ENCODE assay signal across 19 cellular contexts in the genomic region with DNA sequence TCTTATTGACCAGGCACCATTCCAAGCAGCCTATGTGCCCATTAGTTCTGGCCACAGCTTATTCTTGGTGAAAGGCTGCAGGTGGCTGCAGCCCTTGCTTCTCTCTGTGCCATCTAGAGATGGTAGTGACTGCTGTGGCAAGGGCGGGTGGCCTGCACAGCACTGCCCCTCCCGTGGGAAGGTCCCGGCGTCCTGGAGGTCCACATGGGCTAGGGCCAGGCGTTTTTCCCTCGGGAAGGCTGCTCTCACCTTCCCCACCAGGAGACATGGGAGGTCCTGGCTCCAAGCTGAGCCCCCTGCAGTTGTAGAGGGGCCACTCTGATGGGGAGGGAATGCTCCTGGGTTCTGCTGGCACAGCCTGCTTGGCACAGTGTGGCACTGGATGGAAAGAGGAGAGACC. TPM values are rescaled to one million over a fixed set of nuclear protein-coding genes. Genes with fewer than 3 reads are reported as not detected.
DNase-seq lines count a peak whose midpoint lies in the region; ATAC-seq, FAIRE-seq and TF ChIP-seq lines count a peak whose summit lies in the region.
"Had no signal": no experiment of that assay in that cellular context is flagged by ENCODE, and none has a peak within 500 bp of the region (broad histone marks: within the 10 kb centered on the region; RNA-seq: fewer than 3 reads in every experiment).

No MANE protein-coding gene starts in this region.

- no peak overlapping the region for H3K23ac ChIP-seq in IMR-90 (ENCODE audit: low read depth, low read length)

- DNase-seq in A549 (ENCODE audit: low read depth in 1 of 2, low spot score in 1 of 2) (no peak), IMR-90 (no peak), fibroblast of lung (ENCODE audit: low read depth in 2 of 2) (no peak), osteoblast (ENCODE audit: insufficient read length, low spot score, missing footprints) (peak; percentile 10), urothelium cell line (ENCODE audit: low spot score) (no peak), T-helper 1 cell (no peak), SHP77 treated with DMSO at 0.1 percent for 48 hours (lab: John Stamatoyannopoulos, UW) (no peak)
- DNase-seq: AML-193; CD4-positive, alpha-beta T cell; DMS79; NCI-H1436 treated with DMSO at 0.1 percent for 48 hours; NCI-H2081; NCI-H510A treated with DMSO at 0.1 percent for 48 hours had no signal

- no peak for TF ChIP-seq EP300 in A549 (IDR thresholded peaks at IDR 0.05)

- peak overlapping the region; percentile 92 for H3K4ac ChIP-seq in IMR-90 (ENCODE audit: low read depth, low read length)

- peak overlapping the region; percentile 17 for H2BK5ac ChIP-seq in IMR-90 (ENCODE audit: low read depth, low read length, poor library complexity, severe bottlenecking)

- H3K79me1 ChIP-seq in IMR-90 (ENCODE audit: low read depth in 1 of 2, low read length in 2 of 2): peaks cover 0 to 11% of the 10 kb centered on the region in 2 experiments; a peak in 1 of 4 replicates

- H3K9ac ChIP-seq in IMR-90 (ENCODE audit: low read depth, low read length) (no peak overlapping the region), fibroblast of lung (ENCODE audit: insufficient read depth, low read length) (peak overlapping the region; percentile 2)

- H4K20me1 ChIP-seq in IMR-90 (ENCODE audit: insufficient read depth, low read length) (no peaks in the 10 kb centered on the region), fibroblast of lung (ENCODE audit: control insufficient read depth, extremely low read depth, insufficient read depth, low read length) (no peaks in the 10 kb centered on the region), osteoblast (ENCODE audit: insufficient read depth, low read length) (no peaks in the 10 kb centered on the region)

- CTCF ChIA-PET in A549 (lab: Yijun Ruan, JAX): interaction anchor here (0.8 to 4.0 kb wide), 4 partner anchors 8 to 50 kb away, joined by 3 to 26 read pairs (median 4); no protein-coding TSS in a partner anchor
- CTCF ChIA-PET in IMR-90 (lab: Yijun Ruan, JAX): no interaction called here

- FAIRE-seq in A549 (lab: Jason Lieb, UNC): no peak
- no peak for FAIRE-seq in urothelium cell line (lab: Jason Lieb, UNC)
- FAIRE-seq: GM12878, GM19239, HTR-8/SVneo, K562 had no signal

- H2BK20ac ChIP-seq in IMR-90 (ENCODE audit: low read depth, low read length): peak overlapping the region; percentile 57

- H3K18ac ChIP-seq in IMR-90 (ENCODE audit: low read depth, low read length): no peak overlapping the region

- no TSS peak for BruUV-seq in IMR-90 (replicated peaks; lab: Mats Ljungman, UMichigan)

- in situ Hi-C loops in IMR-90 (cut with MboI; ENCODE audit: low sequenced_read_pairs): no loop called here

- no peak overlapping the region for H4K5ac ChIP-seq in IMR-90 (ENCODE audit: low read depth, low read length)

- H3K27me3 ChIP-seq in IMR-90 (ENCODE audit: control insufficient read depth, insufficient read depth, low read length): no peaks in the 10 kb centered on the region
- no peaks in the 10 kb centered on the region for H3K27me3 ChIP-seq in fibroblast of lung (ENCODE audit: control insufficient read depth, insufficient read depth, low read length)
- H3K27me3 ChIP-seq in osteoblast (ENCODE audit: insufficient read depth, low read length): no peaks in the 10 kb centered on the region

- no peak for TF ChIP-seq POLR2A in A549 (IDR thresholded peaks at IDR 0.05; ENCODE audit: low read length)
- TF ChIP-seq POLR2A in IMR-90 (IDR thresholded peaks at IDR 0.05; ENCODE audit: low read depth, low read length): no peak

- H2AFZ ChIP-seq in IMR-90 (replicated peaks; ENCODE audit: low read length, poor library complexity): peak overlapping the region; percentile 29
- H2AFZ ChIP-seq in fibroblast of lung (ENCODE audit: low read length): no peak overlapping the region
- H2AFZ ChIP-seq in osteoblast (ENCODE audit: low read length): no peak overlapping the region
- H2AFZ ChIP-seq: GM23338 had no signal

- no peaks in the 10 kb centered on the region for H3K36me3 ChIP-seq in IMR-90 (ENCODE audit: control insufficient read depth, insufficient read depth, low read length)
- H3K36me3 ChIP-seq in fibroblast of lung (ENCODE audit: control insufficient read depth, insufficient read depth, low read length): no peaks in the 10 kb centered on the region
- no peaks in the 10 kb centered on the region for H3K36me3 ChIP-seq in osteoblast (ENCODE audit: insufficient read depth, low read length)

- H2BK120ac ChIP-seq in IMR-90 (ENCODE audit: low read depth, low read length): peak overlapping the region; percentile 37; the same call in 1 of the 2 replicates

- H3K56ac ChIP-seq in IMR-90 (ENCODE audit: extremely low read depth, insufficient read depth, low read length): no peak overlapping the region

- dilution Hi-C loops in IMR-90 (cut with HindIII; ENCODE audit: low sequenced_read_pairs, unreplicated experiment): no loop called here

- H3K14ac ChIP-seq in IMR-90 (replicated peaks; ENCODE audit: low read depth, low read length): 0 out of 2 replicates have a peak overlapping the region, but pooled peaks have one; percentile 43

- H4K91ac ChIP-seq in IMR-90 (ENCODE audit: insufficient read depth, low read depth, low read length): peak overlapping the region; percentile 100

- H3K27ac ChIP-seq in A549 (peak overlapping the region; percentile 16 to 96; a peak in 4 of 6 replicates), IMR-90 (ENCODE audit: insufficient read depth, low read length) (no peak overlapping the region), fibroblast of lung (ENCODE audit: insufficient read depth, low read length) (no peak overlapping the region), osteoblast (ENCODE audit: low read depth, low read length) (no peak overlapping the region)

- H3K9me3 ChIP-seq in A549 (peaks cover 11% of the 10 kb centered on the region; the same call in 2 of the 3 replicates), IMR-90 (ENCODE audit: control insufficient read depth, insufficient read depth, low read length) (no peaks in the 10 kb centered on the region), fibroblast of lung (ENCODE audit: control insufficient read depth, insufficient read depth, low read depth, low read length) (no peaks in the 10 kb centered on the region), osteoblast (ENCODE audit: low read depth, low read length) (no peaks in the 10 kb centered on the region)

- TF ChIP-seq CTCF in A549 (IDR thresholded peaks at IDR 0.05): no peak
- TF ChIP-seq CTCF in IMR-90 (conservative IDR thresholded peaks at IDR 0.05; ENCODE audit: low read depth, low read length): no peak
- TF ChIP-seq CTCF in fibroblast of lung (conservative IDR thresholded peaks at IDR 0.05 in 1 of 2, IDR thresholded peaks at IDR 0.05 in 1 of 2; ENCODE audit: low read depth in 1 of 2, low read length in 2 of 2): no peak
- TF ChIP-seq CTCF in osteoblast (IDR thresholded peaks at IDR 0.05; ENCODE audit: extremely low read depth, low read depth, low read length): no peak

- H3K79me2 ChIP-seq in fibroblast of lung (ENCODE audit: control insufficient read depth, insufficient read depth, low read length) (no peaks in the 10 kb centered on the region), osteoblast (ENCODE audit: insufficient read depth, low read length) (no peaks in the 10 kb centered on the region)

- peak overlapping the region; percentile 52; the same call in 2 of the 3 replicates for H2BK15ac ChIP-seq in IMR-90 (ENCODE audit: low read depth, low read length)

- H3K4me2 ChIP-seq in A549: no peak overlapping the region
- no peak overlapping the region for H3K4me2 ChIP-seq in IMR-90 (ENCODE audit: low read depth, low read length)
- no peak overlapping the region for H3K4me2 ChIP-seq in fibroblast of lung (ENCODE audit: extremely low read depth, insufficient read depth, low read length)
- H3K4me2 ChIP-seq in osteoblast (ENCODE audit: insufficient read depth, low read length): no peak overlapping the region
- H3K4me2 ChIP-seq: GM23338 had no signal

- TF ChIP-seq RAD21 in A549 (conservative IDR thresholded peaks at IDR 0.05 in 1 of 2, IDR thresholded peaks at IDR 0.05 in 1 of 2) (no peak), IMR-90 (IDR thresholded peaks at IDR 0.05; ENCODE audit: low read length) (no peak)

- WGBS in A549 (ENCODE audit: missing lambda C conversion rate): 93% methylated on average over 3 of the region's 6 CpGs
- WGBS in IMR-90 (ENCODE audit: extremely low coverage in 2 of 2, insufficient read length in 1 of 2), 2 experiments: no CpG with 5 or more reads among the region's 6 CpGs

- ATAC-seq in A549 (no peak), IMR-90 (ENCODE audit: low read depth) (no peak), GM19351 (IDR thresholded peaks at IDR 0.05; ENCODE audit: unreplicated experiment) (no peak)
- ATAC-seq: GM12878, GM23338, K562 had no signal

- H2AK9ac ChIP-seq in IMR-90 (replicated peaks; ENCODE audit: low read depth, low read length, poor library complexity): peak overlapping the region; percentile 88

- POLR2A ChIA-PET in A549 (lab: Yijun Ruan, JAX) (interaction anchor here (2.1 kb wide), 1 partner anchor 10 kb away, joined by 7 read pairs; a partner anchor contains a TSS), IMR-90 (lab: Charles Lee; ENCODE audit: unreplicated experiment) (no interaction called here)

- peak overlapping the region; percentile 99 for H2AK5ac ChIP-seq in IMR-90 (ENCODE audit: low read depth, low read length)

- H3K4me3 ChIP-seq in A549 (no peak overlapping the region), IMR-90 (ENCODE audit: insufficient read depth, low read depth, low read length) (no peak overlapping the region), fibroblast of lung (replicated peaks in 1 of 4; ENCODE audit: control extremely low read depth in 1 of 4, insufficient read depth in 1 of 4, low read depth in 3 of 4, low read length in 4 of 4) (no peak overlapping the region), osteoblast (ENCODE audit: insufficient read depth, low read length) (no peak overlapping the region)
- H3K4me3 ChIP-seq: GM12878, GM23338, K562 had no signal

- peak overlapping the region in 1 of 2 experiments; percentile 25; a peak in 1 of 4 replicates for H4K8ac ChIP-seq in IMR-90 (ENCODE audit: low read depth in 2 of 2, low read length in 2 of 2)

- intact Hi-C loops in IMR-90 (cut with micrococcal nuclease): no loop called here

- H3K9me1 ChIP-seq in IMR-90 (ENCODE audit: insufficient read depth, low read length): peaks cover 32% of the 10 kb centered on the region

- H3K4me1 ChIP-seq in A549 (peaks cover 40% of the 10 kb centered on the region), IMR-90 (ENCODE audit: control insufficient read depth, insufficient read depth, low read length) (peaks cover 34% of the 10 kb centered on the region), fibroblast of lung (ENCODE audit: control insufficient read depth, extremely low read depth, insufficient read depth, low read length) (peaks cover 32% of the 10 kb centered on the region), osteoblast (ENCODE audit: insufficient read depth, low read length) (peaks cover 43% of the 10 kb centered on the region)

RNA-seq across cellular contexts. Expression of a gene that starts 10.2 kb away (rescaled TPM):
- polyA plus RNA-seq in A549 (2011; rRNA removed): 10.4 and 10.8 TPM in 2 replicates
- 11.2 and 11.7 TPM in 2 replicates for polyA plus RNA-seq in A549 (2012; cell fraction: cytosol; rRNA removed)
- polyA plus RNA-seq in A549 (2012; cell fraction: nucleus; rRNA removed): 11.0 and 12.8 TPM in 2 replicates
- 8.2 to 9.7 TPM (median 8.9 TPM) in 3 replicates for polyA plus RNA-seq in A549 (2017; fragmentation: RNase III; extraction: RNeasy Plus Mini Kit Qiagen cat#74134 plus additional on column Dnase treatment)
- polyA minus RNA-seq in A549 (2011; rRNA and poly(A)+ RNA removed): 8.2 and 12.6 TPM in 2 replicates
- 9.0 and 9.4 TPM in 2 replicates for total RNA-seq in IMR-90 (2012; rRNA removed)
- 16.7 and 17.3 TPM in 2 replicates for polyA plus RNA-seq in IMR-90 (2012; rRNA removed)
- polyA plus RNA-seq in IMR-90 (2012; cell fraction: cytosol; rRNA removed): 18.4 and 23.5 TPM in 2 replicates
- 14.2 and 18.0 TPM in 2 replicates for polyA plus RNA-seq in IMR-90 (2012; cell fraction: nucleus; rRNA removed; ENCODE audit: low replicate concordance)
- total RNA-seq in fibroblast of lung: 10.3 and 11.6 TPM in 2 replicates
- 16.2 and 17.6 TPM in 2 replicates for polyA plus RNA-seq in fibroblast of lung
- 17.6 and 20.0 TPM in 2 replicates for polyA plus RNA-seq in fibroblast of lung (2012)
- polyA minus RNA-seq in fibroblast of lung (ENCODE audit: low replicate concordance): 11.7 and 21.2 TPM in 2 replicates
- 17.7 and 18.9 TPM in 2 replicates for total RNA-seq in osteoblast

RNA-seq across cellular contexts. Expression of a gene that starts 14.2 kb away (rescaled TPM):
- 13.1 and 17.7 TPM in 2 replicates for polyA plus RNA-seq in A549 (2011; rRNA removed)
- polyA plus RNA-seq in A549 (2012; cell fraction: cytosol; rRNA removed): 9.7 and 12.6 TPM in 2 replicates
- polyA plus RNA-seq in A549 (2012; cell fraction: nucleus; rRNA removed): 9.7 and 13.4 TPM in 2 replicates
- polyA plus RNA-seq in A549 (2017; fragmentation: RNase III; extraction: RNeasy Plus Mini Kit Qiagen cat#74134 plus additional on column Dnase treatment): 13.8 to 15.6 TPM (median 15.6 TPM) in 3 replicates
- polyA minus RNA-seq in A549 (2011; rRNA and poly(A)+ RNA removed): 16.0 and 23.4 TPM in 2 replicates
- total RNA-seq in IMR-90 (2012; rRNA removed): 38.7 and 44.4 TPM in 2 replicates
- polyA plus RNA-seq in IMR-90 (2012; rRNA removed): 22.8 and 25.3 TPM in 2 replicates
- 14.3 and 18.5 TPM in 2 replicates for polyA plus RNA-seq in IMR-90 (2012; cell fraction: cytosol; rRNA removed)
- 19.5 and 31.2 TPM in 2 replicates for polyA plus RNA-seq in IMR-90 (2012; cell fraction: nucleus; rRNA removed; ENCODE audit: low replicate concordance)
- 24.9 and 28.2 TPM in 2 replicates for total RNA-seq in fibroblast of lung
- polyA plus RNA-seq in fibroblast of lung: 19.5 and 23.8 TPM in 2 replicates
- polyA plus RNA-seq in fibroblast of lung (2012): 18.8 and 25.5 TPM in 2 replicates
- polyA minus RNA-seq in fibroblast of lung (ENCODE audit: low replicate concordance): 40.7 and 44.1 TPM in 2 replicates
- total RNA-seq in osteoblast: 27.7 and 28.2 TPM in 2 replicates

Comparison
In these comparisons a context has a peak if more than half of its experiments do, and no peak if none do; other contexts are left out.
1. H3K27ac ChIP-seq: peak in A549 (2 of 2); none in IMR-90 (single experiment), fibroblast of lung (single experiment) and osteoblast (single experiment).